ENCODE assay signal across 9 cellular contexts in genomic region chr7:711967-712600, GRCh38. TPM values are rescaled to one million over a fixed set of nuclear protein-coding genes. Genes with fewer than 3 reads are reported as not detected.
DNase-seq lines count a peak whose midpoint lies in the region; ATAC-seq, FAIRE-seq and TF ChIP-seq lines count a peak whose summit lies in the region.
"Had no signal": no experiment of that assay in that cellular context is flagged by ENCODE, and none has a peak within 500 bp of the region (broad histone marks: within the 10 kb centered on the region; RNA-seq: fewer than 3 reads in every experiment).

No MANE protein-coding gene starts in this region.

- CTCF ChIA-PET in activated CD4-positive, alpha-beta T cell treated with anti-CD3 and anti-CD28 coated beads for 36 hours (lab: Charles Lee): no interaction called here

- no peaks in the 10 kb centered on the region for H3K27me3 Mint-ChIP-seq in activated CD4-positive, alpha-beta T cell treated with anti-CD3 and anti-CD28 coated beads for 36 hours
- H3K27me3 Mint-ChIP-seq in astrocyte (ENCODE audit: low read depth, unreplicated experiment): peaks cover 8% of the 10 kb centered on the region
- peaks cover 22 to 39% (median 31%) of the 10 kb centered on the region in 3 donors for H3K27me3 Mint-ChIP-seq in CD14-positive monocyte (ENCODE audit: low read depth in 3 of 3)

- intact Hi-C loops in activated CD4-positive, alpha-beta T cell treated with anti-CD3 and anti-CD28 coated beads for 36 hours (cut with DNase I, micrococcal nuclease): no loop called here
- intact Hi-C loops in stomach (cut with DNase I; ENCODE audit: low total_unique reads): no loop called here
- intact Hi-C loops in CD14-positive monocyte (cut with micrococcal nuclease): no loop called here

- H3K27me3 ChIP-seq in astrocyte (ENCODE audit: insufficient read depth, low read length) (peaks cover 2% of the 10 kb centered on the region), stomach (peaks cover 0 to 19% (median 7%) of the 10 kb centered on the region in 3 donors)

- H3K27ac Mint-ChIP-seq in activated CD4-positive, alpha-beta T cell treated with anti-CD3 and anti-CD28 coated beads for 36 hours: no peak overlapping the region
- H3K27ac Mint-ChIP-seq in astrocyte (ENCODE audit: unreplicated experiment) (no peak overlapping the region), CD14-positive monocyte (no peak overlapping the region)

- H4K20me1 ChIP-seq in astrocyte (ENCODE audit: insufficient read depth, low read length): peaks cover 5% of the 10 kb centered on the region

- no peaks in the 10 kb centered on the region for H3K9me3 ChIP-seq in astrocyte (ENCODE audit: insufficient read depth, low read depth, low read length)
- H3K9me3 ChIP-seq in stomach: no peaks in the 10 kb centered on the region

- no peak for TF ChIP-seq EP300 in stomach (IDR thresholded peaks at IDR 0.05)

- peak; percentile 34 for DNase-seq in activated CD4-positive, alpha-beta T cell treated with anti-CD3 and anti-CD28 coated beads for 36 hours
- DNase-seq in activated CD4-positive, alpha-beta T cell treated with anti-CD3 and anti-CD28 coated beads, Interleukin-2, amount 50 U/mL, for 48 hours: no peak
- DNase-seq in astrocyte (ENCODE audit: low read depth) (no peak), left kidney (ENCODE audit: low read depth, low spot score) (peak; percentile 59), stomach (no peak), SIG-M5 (lab: John Stamatoyannopoulos, UW) (no peak), CD14-positive monocyte (ENCODE audit: low spot score) (no peak), NCI-H446 (lab: John Stamatoyannopoulos, UW) (no peak)
- DNase-seq: AML-193 had no signal

- no peaks in the 10 kb centered on the region for H3K36me3 ChIP-seq in astrocyte (ENCODE audit: insufficient read depth, low read length)
- H3K36me3 ChIP-seq in stomach: no peaks in the 10 kb centered on the region

- no peaks in the 10 kb centered on the region for H3K79me2 ChIP-seq in astrocyte (ENCODE audit: insufficient read depth, low read length)

- H3K4me1 ChIP-seq in astrocyte (ENCODE audit: insufficient read depth, low read length): no peaks in the 10 kb centered on the region
- peaks cover 11 to 23% (median 17%) of the 10 kb centered on the region in 4 donors for H3K4me1 ChIP-seq in stomach

- H2AFZ ChIP-seq in astrocyte (ENCODE audit: low read depth, low read length): peak overlapping the region; percentile 26

- H3K9me3 Mint-ChIP-seq in activated CD4-positive, alpha-beta T cell treated with anti-CD3 and anti-CD28 coated beads for 36 hours (ENCODE audit: low read depth): no peaks in the 10 kb centered on the region
- H3K9me3 Mint-ChIP-seq in astrocyte (ENCODE audit: unreplicated experiment) (no peaks in the 10 kb centered on the region), CD14-positive monocyte (peaks cover 0 to 14% (median 3%) of the 10 kb centered on the region in 7 donors)

- ATAC-seq in activated CD4-positive, alpha-beta T cell treated with anti-CD3 and anti-CD28 coated beads for 36 hours: peak; percentile 64

- peak overlapping the region; percentile 76 for H3K4me2 ChIP-seq in astrocyte (ENCODE audit: low read length)

- peak overlapping the region; percentile 28 for H3K4me3 ChIP-seq in astrocyte (ENCODE audit: insufficient read depth, low read depth, low read length)
- peak overlapping the region; percentile 55 to 73 (median 64) for H3K4me3 ChIP-seq in stomach

- H3K4me1 Mint-ChIP-seq in activated CD4-positive, alpha-beta T cell treated with anti-CD3 and anti-CD28 coated beads for 36 hours: peaks cover 6% of the 10 kb centered on the region
- H3K4me1 Mint-ChIP-seq in astrocyte (ENCODE audit: low read depth, unreplicated experiment): peaks cover 2% of the 10 kb centered on the region
- no peaks in the 10 kb centered on the region for H3K4me1 Mint-ChIP-seq in CD14-positive monocyte

- 2 to 21% (median 6%) methylated on average over 7 to 78 of the region's 80 CpGs for WGBS in stomach, 5 donors

- no peak overlapping the region for H3K4me3 Mint-ChIP-seq in activated CD4-positive, alpha-beta T cell treated with anti-CD3 and anti-CD28 coated beads for 36 hours
- no peak overlapping the region for H3K4me3 Mint-ChIP-seq in astrocyte (ENCODE audit: unreplicated experiment)
- H3K4me3 Mint-ChIP-seq in CD14-positive monocyte: no peak overlapping the region

- FAIRE-seq in astrocyte (lab: Jason Lieb, UNC): no peak

- peaks cover 18% of the 10 kb centered on the region for H3K36me3 Mint-ChIP-seq in activated CD4-positive, alpha-beta T cell treated with anti-CD3 and anti-CD28 coated beads for 36 hours (ENCODE audit: low read depth)
- H3K36me3 Mint-ChIP-seq in astrocyte (ENCODE audit: low read depth, unreplicated experiment): peaks cover 2% of the 10 kb centered on the region
- H3K36me3 Mint-ChIP-seq in CD14-positive monocyte: peaks cover 0 to 1% of the 10 kb centered on the region in 2 donors

- no peak for TF ChIP-seq POLR2A in stomach (IDR thresholded peaks at IDR 0.05)

- H3K9ac ChIP-seq in astrocyte (ENCODE audit: low read length): peak overlapping the region; percentile 41

- H3K27ac ChIP-seq in astrocyte (ENCODE audit: low read depth, low read length) (no peak overlapping the region), stomach (peak overlapping the region in 2 of 5 donors; percentile 30 to 73)

- POLR2A ChIA-PET in activated CD4-positive, alpha-beta T cell treated with anti-CD3 and anti-CD28 coated beads for 36 hours (lab: Charles Lee): no interaction called here

- no peak for TF ChIP-seq CTCF in astrocyte (IDR thresholded peaks at IDR 0.05; ENCODE audit: insufficient read depth, low read depth, low read length)
- no peak for TF ChIP-seq CTCF in stomach (IDR thresholded peaks at IDR 0.05)
- no peak for TF ChIP-seq CTCF in CD14-positive monocyte (IDR thresholded peaks at IDR 0.05)

RNA-seq across cellular contexts. Expression of gene DNAAF5, which starts 14.4 kb away (rescaled TPM):
- 10 to 100 TPM; 31.5 to 37.2 TPM for total RNA-seq in activated CD4-positive, alpha-beta T cell treated with anti-CD3 and anti-CD28 coated beads for 36 hours
- total RNA-seq in astrocyte: 24.5 and 25.9 TPM in 2 replicates
- total RNA-seq in stomach: 100 to 1,000 TPM in 1 of 5 donors, 10 to 100 TPM in 3, 1 to 10 TPM in 1; 9.2 to 210 (median 33.3) TPM
- 10 to 100 TPM in 2 of 3 donors, 1 to 10 TPM in 1; 6.7 to 15.1 (median 10.2) TPM for polyA plus RNA-seq in stomach
- polyA plus RNA-seq in CD14-positive monocyte: 1 to 10 TPM; 1.2 to 2.0 TPM

RNA-seq across cellular contexts. Expression of gene PRKAR1B, which starts 15.0 kb away (rescaled TPM):
- total RNA-seq in activated CD4-positive, alpha-beta T cell treated with anti-CD3 and anti-CD28 coated beads for 36 hours: 10 to 100 TPM; 37.0 to 41.0 TPM
- 14.7 and 14.8 TPM in 2 replicates for total RNA-seq in astrocyte
- total RNA-seq in stomach: 10 to 100 TPM in 4 of 5 donors, 1 to 10 TPM in 1; 4.5 to 45.8 (median 15.2) TPM
- 1 to 10 TPM; 5.0 to 9.3 (median 7.8) TPM for polyA plus RNA-seq in stomach
- polyA plus RNA-seq in CD14-positive monocyte: 1 to 10 TPM in 1 of 2 donors, under 1 TPM in 1; 0.94 to 1.1 TPM

Comparison
In these comparisons a context has a peak if more than half of its experiments do, and no peak if none do; other contexts are left out.
1. DNase-seq: peak in activated CD4-positive, alpha-beta T cell treated with anti-CD3 and anti-CD28 coated beads for 36 hours (single experiment) and left kidney (single experiment); none in activated CD4-positive, alpha-beta T cell treated with anti-CD3 and anti-CD28 coated beads, Interleukin-2, amount 50 U/mL, for 48 hours (0 of 2), astrocyte (single experiment), stomach (single experiment), SIG-M5 (single experiment), CD14-positive monocyte (single experiment) and NCI-H446 (0 of 2).